15 cellular contexts compared by ENCODE assay signal in genomic region chr13:27338207-27338606, GRCh38.
DNase-seq lines count a peak whose midpoint lies in the region; ATAC-seq, FAIRE-seq and TF ChIP-seq lines count a peak whose summit lies in the region.
"Had no signal": no experiment of that assay in that cellular context is flagged by ENCODE, and none has a peak within 500 bp of the region (broad histone marks: within the 10 kb centered on the region; RNA-seq: fewer than 3 reads in every experiment).

No MANE protein-coding gene starts in this region.

- RAD21 ChIA-PET in HCT116 (lab: Charles Lee; ENCODE audit: low non-redundant PET in 1 of 2, low total read pairs in 2 of 2, uncharacterized antibody in 2 of 2, unreplicated experiment in 2 of 2) = interaction anchor here in 1 of 2 experiments (0.7 kb wide), 1 partner anchor 234 kb away, joined by 3 read pairs; no protein-coding TSS in a partner anchor

- H2AK5ac ChIP-seq in neuronal stem cell (ENCODE audit: low read depth, low read length) = no peak overlapping the region

- TF ChIP-seq RAD21 in HCT116 (IDR thresholded peaks at IDR 0.05; ENCODE audit: low read depth) = no peak

- H2AFZ ChIP-seq in HCT116 (ENCODE audit: low read depth, low read length, poor library complexity, severe bottlenecking) = no peak overlapping the region
- no peak overlapping the region for H2AFZ ChIP-seq in neuronal stem cell (ENCODE audit: low read length)

- H2BK15ac ChIP-seq in neuronal stem cell (ENCODE audit: low read length) = no peak overlapping the region

- H2BK5ac ChIP-seq in neuronal stem cell (ENCODE audit: low read length) = no peak overlapping the region

- TF ChIP-seq POLR2A in GM12891 (IDR thresholded peaks at IDR 0.05; ENCODE audit: low read depth, low read length) = no peak
- TF ChIP-seq POLR2A in HCT116 (IDR thresholded peaks at IDR 0.05; ENCODE audit: borderline replicate concordance, extremely low read depth, insufficient read depth, insufficient read length) = no peak

- WGBS in neuronal stem cell (ENCODE audit: extremely low coverage in 2 of 2, insufficient read length in 2 of 2, insufficient replicate concordance in 1 of 2), 2 donors = no CpG with 5 or more reads among the region's 1 CpG
- 87 to 100% methylated on average over 1 of the region's 1 CpG for WGBS in pancreas, 2 donors

- no peak for DNase-seq in GM12891 (ENCODE audit: insufficient read length, low spot score)
- no peak for DNase-seq in HCT116 (ENCODE audit: low read depth, low spot score)
- DNase-seq in bronchial epithelial cell (ENCODE audit: low read depth) = no peak
- DNase-seq in neuronal stem cell (ENCODE audit: low spot score) = no peak
- DNase-seq in pancreas = no peak
- DNase-seq: C1 segment of cervical spinal cord; Calu3; CD4-positive, alpha-beta T cell; DMS 273 treated with DMSO at 0.1 percent for 48 hours; HCEC 1CT had no signal

- H3K27me3 ChIP-seq in HCT116 (ENCODE audit: insufficient read depth, low read length) (no peaks in the 10 kb centered on the region), bronchial epithelial cell (ENCODE audit: control insufficient read depth, insufficient read depth, low read length) (no peaks in the 10 kb centered on the region), neuronal stem cell (ENCODE audit: control insufficient read depth in 3 of 3, insufficient read depth in 3 of 3, low read depth in 1 of 3, low read length in 3 of 3) (peaks cover 0 to 29% (median 4%) of the 10 kb centered on the region in 3 experiments), pancreas (no peaks in the 10 kb centered on the region)

- H3K4ac ChIP-seq in neuronal stem cell (ENCODE audit: low read length) = no peak overlapping the region

- POLR2A ChIA-PET in HCT116 (lab: Charles Lee) = no interaction called here

- H3K23ac ChIP-seq in neuronal stem cell (ENCODE audit: low read depth, low read length, poor library complexity) = peak overlapping the region; percentile 51

- H3K9ac ChIP-seq in HCT116 (ENCODE audit: low read length) (no peak overlapping the region), neuronal stem cell (ENCODE audit: low read depth, low read length, poor library complexity) (peak overlapping the region; percentile 53)
- H3K9ac ChIP-seq: KMS-11 had no signal

- H4K8ac ChIP-seq in neuronal stem cell (ENCODE audit: low read depth, low read length) = no peak overlapping the region

- intact Hi-C loops in HCT116 (cut with micrococcal nuclease) = loop anchor here (2.0 kb wide), 1 partner anchor 85 kb away; no protein-coding TSS in a partner anchor
- intact Hi-C loops in pancreas (cut with DNase I) = no loop called here

- H3K14ac ChIP-seq in neuronal stem cell (ENCODE audit: low read length) = peak overlapping the region; percentile 31

- H4K20me1 ChIP-seq in HCT116 (ENCODE audit: insufficient read depth) = no peaks in the 10 kb centered on the region

- ATAC-seq in HCT116 (no peak), HG03442 (IDR thresholded peaks at IDR 0.05; ENCODE audit: unreplicated experiment) (no peak), pancreas (no peak), HG03571 (IDR thresholded peaks at IDR 0.05; ENCODE audit: unreplicated experiment) (no peak)

- no TSS peak for BruUV-seq in HCT116 (replicated peaks; lab: Mats Ljungman, UMichigan)

- FAIRE-seq in GM12891 (lab: Jason Lieb, UNC) (peak; percentile 82), bronchial epithelial cell (lab: Jason Lieb, UNC) (peak; percentile 98), pancreas (lab: Jason Lieb, UNC) (no peak)
- FAIRE-seq: A204.1, G401.6 had no signal

- CTCF ChIA-PET in HCT116 (lab: Charles Lee) = interaction anchor here (1.2 to 2.7 kb wide), 8 partner anchors 10 to 355 kb away, joined by 3 to 18 read pairs (median 8); no protein-coding TSS in a partner anchor

- H3K79me2 ChIP-seq in HCT116 (ENCODE audit: insufficient read depth, low read length) = no peaks in the 10 kb centered on the region

- no peak overlapping the region for H3K18ac ChIP-seq in neuronal stem cell (ENCODE audit: low read length)

- TF ChIP-seq CTCF in HCT116 (IDR thresholded peaks at IDR 0.05 in 2 of 3, conservative IDR thresholded peaks at IDR 0.05 in 1 of 3; ENCODE audit: borderline replicate concordance in 1 of 3, insufficient read depth in 1 of 3, low read depth in 2 of 3, low read length in 2 of 3) = no peak
- TF ChIP-seq CTCF in bronchial epithelial cell (IDR thresholded peaks at IDR 0.05; ENCODE audit: insufficient read depth, low read length, severe bottlenecking) = no peak
- TF ChIP-seq CTCF in pancreas (IDR thresholded peaks at IDR 0.05) = no peak

- H3K4me2 ChIP-seq in HCT116 (ENCODE audit: low read length) (peak overlapping the region; percentile 66), neuronal stem cell (ENCODE audit: insufficient read depth, low read length, poor library complexity, severe bottlenecking) (no peak overlapping the region)
- H3K4me2 ChIP-seq: KMS-11 had no signal

- H3K9me3 ChIP-seq in HCT116 (ENCODE audit: control insufficient read depth in 1 of 2, insufficient read depth in 1 of 2, low read depth in 1 of 2, low read length in 2 of 2) (no peaks in the 10 kb centered on the region), neuronal stem cell (replicated peaks in 1 of 2; ENCODE audit: control insufficient read depth in 2 of 2, insufficient read depth in 1 of 2, low read depth in 1 of 2, low read length in 2 of 2) (peaks cover 0 to 4% of the 10 kb centered on the region in 2 donors), pancreas (no peaks in the 10 kb centered on the region)

- H3K27ac ChIP-seq in HCT116 (ENCODE audit: low read depth, low read length) (no peak overlapping the region), neuronal stem cell (replicated peaks; ENCODE audit: low read length) (no peak overlapping the region), pancreas (no peak overlapping the region)
- H3K27ac ChIP-seq: KMS-11 had no signal

- H2BK12ac ChIP-seq in neuronal stem cell (ENCODE audit: low read length) = no peak overlapping the region

- H3K36me3 ChIP-seq in HCT116 (ENCODE audit: control insufficient read depth in 1 of 2, insufficient read depth in 2 of 2, low read length in 2 of 2) (no peaks in the 10 kb centered on the region), bronchial epithelial cell (ENCODE audit: control insufficient read depth, insufficient read depth, low read length) (no peaks in the 10 kb centered on the region), neuronal stem cell (replicated peaks in 1 of 2; ENCODE audit: control insufficient read depth in 2 of 2, insufficient read depth in 2 of 2, low read length in 2 of 2) (no peaks in the 10 kb centered on the region), pancreas (no peaks in the 10 kb centered on the region)

- H3K9me2 ChIP-seq in HCT116 (ENCODE audit: insufficient read depth) = no peaks in the 10 kb centered on the region

- H4K91ac ChIP-seq in neuronal stem cell (ENCODE audit: low read depth, low read length, poor library complexity) = peak overlapping the region; percentile 97

- no peaks in the 10 kb centered on the region for H3K79me1 ChIP-seq in neuronal stem cell (ENCODE audit: low read depth, low read length)

- no peak overlapping the region for H2BK120ac ChIP-seq in neuronal stem cell (ENCODE audit: low read depth, low read length)

- H3K4me1 ChIP-seq in HCT116 (ENCODE audit: control insufficient read depth in 1 of 2, insufficient read depth in 2 of 2, low read length in 2 of 2) (0 out of 4 replicates have a peak, but pooled peaks cover 0 to 13% of the 10 kb centered on the region in 2 experiments), neuronal stem cell (ENCODE audit: control insufficient read depth in 2 of 2, insufficient read depth in 1 of 2, low read depth in 1 of 2, low read length in 2 of 2) (peaks cover 0 to 6% of the 10 kb centered on the region in 2 donors), pancreas (no peaks in the 10 kb centered on the region)

- H3K4me3 ChIP-seq in HCT116 (replicated peaks in 1 of 2; ENCODE audit: low read depth in 1 of 2, low read length in 2 of 2) (no peak overlapping the region), bronchial epithelial cell (ENCODE audit: low read depth, low read length) (no peak overlapping the region), neuronal stem cell (ENCODE audit: low read length in 2 of 2) (peak overlapping the region in 1 of 2 donors; percentile 62), pancreas (no peak overlapping the region)

TF ChIP-seq in GM12891, 5 proteins besides CTCF, POLR2A, EP300 and RAD21:
- no peak for TF ChIP-seq TAF1 (IDR thresholded peaks at IDR 0.05; ENCODE audit: low read depth, low read length)
- TF ChIP-seq SPI1 (IDR thresholded peaks at IDR 0.05; ENCODE audit: low read depth, low read length) = no peak
- TF ChIP-seq POU2F2 (IDR thresholded peaks at IDR 0.05; ENCODE audit: low read depth, low read length) = no peak
- TF ChIP-seq POLR2AphosphoS5 (IDR thresholded peaks at IDR 0.05; ENCODE audit: low read depth, low read length) = no peak

TF ChIP-seq in HCT116, 20 proteins besides CTCF, POLR2A, EP300 and RAD21 (continues in another document):
- TF ChIP-seq MAX (IDR thresholded peaks at IDR 0.05) = no peak
- no peak for TF ChIP-seq POLR2AphosphoS5 (IDR thresholded peaks at IDR 0.05; ENCODE audit: low read depth, low read length)
- TF ChIP-seq TCF7L2 (IDR thresholded peaks at IDR 0.05; ENCODE audit: borderline replicate concordance, extremely low read depth, insufficient read depth, insufficient read length) = no peak
- no peak for TF ChIP-seq FOSL1 (IDR thresholded peaks at IDR 0.05; ENCODE audit: low read depth)
- no peak for TF ChIP-seq ZNF274 (IDR thresholded peaks at IDR 0.05; ENCODE audit: low read depth, low read length)
- no peak for TF ChIP-seq SP1 (IDR thresholded peaks at IDR 0.05; ENCODE audit: low read depth)
- no peak for TF ChIP-seq EZH2 (IDR thresholded peaks at IDR 0.05)
- no peak for TF ChIP-seq EGR1 (IDR thresholded peaks at IDR 0.05; ENCODE audit: low read depth)
- TF ChIP-seq YY1 (IDR thresholded peaks at IDR 0.05; ENCODE audit: extremely low read depth, insufficient replicate concordance, low read depth, low read length) = no peak
